ENCODE assay signal across 1 cellular context in genomic region chr15:38030609-38031008, GRCh38.
TF ChIP-seq lines count a peak whose summit lies in the region.

No MANE protein-coding gene starts in this region.

TF ChIP-seq in GM12878, 131 proteins besides CTCF, POLR2A, EP300 and RAD21 (continued from another document):
- TF ChIP-seq PRDM15 (CRISPR knock-in tag; IDR thresholded peaks at IDR 0.05): no peak
- no peak for TF ChIP-seq RELA (IDR thresholded peaks at IDR 0.05; ENCODE audit: borderline replicate concordance, partially characterized antibody)
- no peak for TF ChIP-seq NKRF (conservative IDR thresholded peaks at IDR 0.05)
- TF ChIP-seq IKZF1 (conservative IDR thresholded peaks at IDR 0.05): 0 out of 2 replicates have a peak, but pooled peaks have one; percentile 33
- peak; percentile 58; the same call in 1 of the 2 replicates for TF ChIP-seq MTA2 (IDR thresholded peaks at IDR 0.05; ENCODE audit: low read depth)
- TF ChIP-seq ESRRA (IDR thresholded peaks at IDR 0.05; ENCODE audit: low read length): 0 out of 2 replicates have a peak, but pooled peaks have one; percentile 24
- no peak for TF ChIP-seq ETV6 (conservative IDR thresholded peaks at IDR 0.05 in 1 of 2, IDR thresholded peaks at IDR 0.05 in 1 of 2; ENCODE audit: borderline replicate concordance in 1 of 2, low read depth in 1 of 2)
- TF ChIP-seq SRF (IDR thresholded peaks at IDR 0.05; ENCODE audit: low read depth in 2 of 2, low read length in 2 of 2): no peak
- peak; percentile 64 for TF ChIP-seq NR2F1 (conservative IDR thresholded peaks at IDR 0.05)
- TF ChIP-seq GABPA (IDR thresholded peaks at IDR 0.05; ENCODE audit: low read depth): no peak
- TF ChIP-seq SUZ12 (IDR thresholded peaks at IDR 0.05; ENCODE audit: unreplicated experiment): no peak
- TF ChIP-seq BMI1 (IDR thresholded peaks at IDR 0.05; ENCODE audit: borderline replicate concordance): no peak
